In the genomic region with DNA sequence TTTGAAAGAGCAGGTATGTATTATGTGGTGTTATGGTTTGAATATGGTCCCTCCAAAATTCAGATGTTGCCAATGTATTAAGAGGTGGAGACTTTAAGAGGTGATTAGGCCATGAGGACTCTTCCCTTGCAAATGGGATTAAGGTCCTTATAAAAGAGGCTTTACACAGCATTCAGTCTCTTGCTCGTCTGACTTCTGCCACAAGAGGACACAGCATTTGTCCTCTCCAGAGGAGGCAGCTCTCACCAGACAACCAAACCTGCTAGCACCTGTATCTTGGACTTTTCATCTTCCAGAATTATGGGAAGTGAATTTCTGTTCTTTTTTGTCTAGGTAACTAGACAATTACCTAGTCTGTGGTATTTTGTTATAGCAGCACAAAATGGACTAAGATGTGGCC, we compare ENCODE assay signal across 20 cellular contexts.
"Had no signal": no experiment of that assay in that cellular context is flagged by ENCODE, and none has a peak within 500 bp of the region (broad histone marks: within the 10 kb centered on the region; RNA-seq: fewer than 3 reads in every experiment).

No MANE protein-coding gene starts in this region.

- DNase-seq: cortex of kidney; dermis blood vessel endothelial cell; dorsolateral prefrontal cortex; effector CD4-positive, alpha-beta T cell; effector memory CD4-positive, alpha-beta T cell; foreskin keratinocyte; heart left ventricle; hypothalamus; immature natural killer cell; islet precursor cell; left cardiac atrium; left lung; left ventricle myocardium superior; lower lobe of right lung; mesenchymal stem cell; mucosa of descending colon; naive B cell; naive thymus-derived CD8-positive, alpha-beta T cell had no signal

- H3K4me1 Mint-ChIP-seq: immature natural killer cell had no signal

- ATAC-seq: foreskin keratinocyte; gastroesophageal sphincter; heart left ventricle; left cardiac atrium; left lung; left ventricle myocardium superior; lower lobe of right lung; mucosa of descending colon; naive thymus-derived CD8-positive, alpha-beta T cell had no signal

- H3K4me3 Mint-ChIP-seq: immature natural killer cell; mesothelial cell of epicardium; naive thymus-derived CD8-positive, alpha-beta T cell had no signal

- H3K27ac Mint-ChIP-seq: immature natural killer cell; mesothelial cell of epicardium; naive thymus-derived CD8-positive, alpha-beta T cell had no signal
